ENCODE assay signal across 8 cellular contexts in genomic region chr9:111298831-111299603, GRCh38. TPM values are rescaled to one million over a fixed set of nuclear protein-coding genes. Genes with fewer than 3 reads are reported as not detected.
DNase-seq lines count a peak whose midpoint lies in the region; ATAC-seq, FAIRE-seq and TF ChIP-seq lines count a peak whose summit lies in the region.

No MANE protein-coding gene starts in this region.

- DNase-seq in NOMO-1 (lab: John Stamatoyannopoulos, UW; ENCODE audit: unreplicated experiment in 2 of 2) (peak; percentile 45 to 65), NOMO-1 treated with dmso at 0.1 percent for 144 hours (lab: John Stamatoyannopoulos, UW; ENCODE audit: unreplicated experiment) (no peak), Peyer's patch (peak in 1 of 3 donors; percentile 63)
- peak; percentile 58 for DNase-seq in Jurkat, Clone E6-1 (ENCODE audit: low read depth, low spot score)
- no peak for DNase-seq in activated naive CD4-positive, alpha-beta T cell treated with Interleukin-2 at 50 U/mL for 16 hours

- no peak for TF ChIP-seq POLR2A in Peyer's patch (IDR thresholded peaks at IDR 0.05)

- H3K9me3 ChIP-seq in Peyer's patch: no peaks in the 10 kb centered on the region
- H3K9me3 ChIP-seq in mesodermal cell (ENCODE audit: control insufficient read depth, low read length): peaks cover 6% of the 10 kb centered on the region

- 50% methylated on average over 3 of the region's 6 CpGs; no CpG with 5 or more reads in 1 of the 2 experiments for WGBS in mesodermal cell (ENCODE audit: insufficient coverage in 2 of 2), 2 experiments

- no peak for ATAC-seq in GM21515 (IDR thresholded peaks at IDR 0.05; ENCODE audit: unreplicated experiment)

- peak in 5 of 6 experiments; percentile 72 to 97 (median 89) for TF ChIP-seq CTCF in Peyer's patch (IDR thresholded peaks at IDR 0.05)

- FAIRE-seq in endometrium (lab: Jason Lieb, UNC): peak; percentile 96

- no peaks in the 10 kb centered on the region for H3K36me3 ChIP-seq in Peyer's patch
- no peaks in the 10 kb centered on the region for H3K36me3 ChIP-seq in mesodermal cell (ENCODE audit: control insufficient read depth, insufficient read depth, low read length)

- H3K27me3 ChIP-seq in Peyer's patch: no peaks in the 10 kb centered on the region

- no peak overlapping the region for H3K4me3 ChIP-seq in Jurkat, Clone E6-1 (ENCODE audit: low read length)
- H3K4me3 ChIP-seq in Peyer's patch (no peak overlapping the region), mesodermal cell (ENCODE audit: extremely low read depth, insufficient read depth, low read length, poor library complexity, severe bottlenecking) (no peak overlapping the region)

- H3K27ac ChIP-seq in Peyer's patch (peak overlapping the region in 2 of 4 donors; percentile 20 to 39), mesodermal cell (ENCODE audit: low read depth, low read length, severe bottlenecking) (peak overlapping the region; percentile 6)

- H3K4me1 ChIP-seq in Peyer's patch: no peaks in the 10 kb centered on the region
- no peaks in the 10 kb centered on the region for H3K4me1 ChIP-seq in mesodermal cell (ENCODE audit: control insufficient read depth, insufficient read depth, low read length, poor library complexity, severe bottlenecking)

RNA-seq across cellular contexts. Expression of gene OR2K2, which starts 31.0 kb away (rescaled TPM):
- not detected for polyA plus RNA-seq in Jurkat, Clone E6-1 (2012; ENCODE audit: insufficient read depth, insufficient read length)
- total RNA-seq in Peyer's patch: not detected
- not detected for polyA plus RNA-seq in mesodermal cell (2013, experiment 1 of 2)
- polyA plus RNA-seq in mesodermal cell (2013, experiment 2 of 2): not detected

Comparison
In these comparisons a context has a peak if more than half of its experiments do, and no peak if none do; other contexts are left out.
1. DNase-seq: peak in NOMO-1 (2 of 2) and Jurkat, Clone E6-1 (single experiment); none in NOMO-1 treated with dmso at 0.1 percent for 144 hours (single experiment) and activated naive CD4-positive, alpha-beta T cell treated with Interleukin-2 at 50 U/mL for 16 hours (single experiment).